ENCODE assay signal across 9 cellular contexts in the genomic region with DNA sequence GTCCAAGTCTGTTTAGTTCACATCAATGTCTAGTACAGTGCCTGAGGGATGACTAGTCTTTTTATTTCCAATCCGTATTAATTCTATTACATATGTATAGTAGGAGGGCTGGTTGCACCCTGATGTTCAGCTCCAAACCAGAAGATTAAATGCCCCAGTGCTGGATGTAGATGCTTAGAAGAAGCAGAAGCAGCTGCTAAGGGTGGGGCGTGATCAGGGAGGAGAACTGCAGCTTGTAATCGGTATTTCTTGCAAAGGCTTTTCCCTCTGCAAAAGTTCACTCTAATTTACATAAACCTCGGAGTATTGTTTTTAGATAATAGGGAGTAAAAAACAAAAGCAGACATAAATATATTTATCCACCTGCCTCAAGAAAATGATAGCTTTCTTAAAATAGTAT.
DNase-seq lines count a peak whose midpoint lies in the region; ATAC-seq and TF ChIP-seq lines count a peak whose summit lies in the region.
"Had no signal": no experiment of that assay in that cellular context is flagged by ENCODE, and none has a peak within 500 bp of the region (broad histone marks: within the 10 kb centered on the region; RNA-seq: fewer than 3 reads in every experiment).

No MANE protein-coding gene starts in this region.

- in situ Hi-C loops in ACHN (cut with HindIII; ENCODE audit: low pct_ligation_motif_present, low pct_unique_long_range_greater_than_20kb, low sequenced_read_pairs): no loop called here

- DNase-seq in activated naive CD4-positive, alpha-beta T cell treated with Interleukin-2 at 50 U/mL for 16 hours: peak; percentile 11
- DNase-seq in activated naive CD4-positive, alpha-beta T cell treated with anti-CD3 and anti-CD28 coated beads, Interleukin-2, amount 50 U/mL, for 16 hours: no peak
- peak; percentile 35 to 40 for DNase-seq in activated T-cell treated with anti-CD3 and anti-CD28 coated beads, Interleukin-2, amount 50 U/mL, for 48 hours
- no peak for DNase-seq in stomach
- DNase-seq in ACHN: no peak
- no peak for DNase-seq in stimulated activated CD4-positive, alpha-beta T cell treated with anti-CD3 and anti-CD28 coated beads, Interleukin-2, amount 100 ng/mL, for 48 hours
- DNase-seq in BE2C: no peak
- DNase-seq: stimulated activated CD4-positive, alpha-beta T cell treated with anti-CD3 and anti-CD28 coated beads, Interleukin-1b, Interleukin-23, amount 100 ng/mL, for 48 hours had no signal

- no peak for TF ChIP-seq POLR2A in stomach (IDR thresholded peaks at IDR 0.05)

- H3K27me3 ChIP-seq in stomach (no peaks in the 10 kb centered on the region), BE2C (no peaks in the 10 kb centered on the region)

- ATAC-seq in HG03095 (IDR thresholded peaks at IDR 0.05; ENCODE audit: unreplicated experiment): peak; percentile 24

- TF ChIP-seq CTCF in stomach (IDR thresholded peaks at IDR 0.05): no peak
- no peak for TF ChIP-seq CTCF in BE2C (IDR thresholded peaks at IDR 0.05; ENCODE audit: low read depth, low read length)

- no peaks in the 10 kb centered on the region for H3K36me3 ChIP-seq in stomach
- no peaks in the 10 kb centered on the region for H3K36me3 ChIP-seq in BE2C

- 63 to 79% (median 76%) methylated on average over 4 of the region's 4 CpGs for WGBS in stomach, 5 donors

- H3K4me3 ChIP-seq in stomach (no peak overlapping the region), BE2C (ENCODE audit: low read depth, low read length) (no peak overlapping the region)

- intact Hi-C loops in stomach (cut with DNase I; ENCODE audit: low total_unique reads): no loop called here

- H3K4me1 ChIP-seq in stomach: no peaks in the 10 kb centered on the region
- H3K4me1 ChIP-seq in BE2C: no peaks in the 10 kb centered on the region

- no peaks in the 10 kb centered on the region for H3K9me3 ChIP-seq in stomach
- no peaks in the 10 kb centered on the region for H3K9me3 ChIP-seq in BE2C

- peak overlapping the region in 3 of 5 donors; percentile 23 to 53 (median 38) for H3K27ac ChIP-seq in stomach

- no peak for TF ChIP-seq EP300 in stomach (IDR thresholded peaks at IDR 0.05)

Comparison
In these comparisons a context has a peak if more than half of its experiments do, and no peak if none do; other contexts are left out.
1. DNase-seq: peak in activated naive CD4-positive, alpha-beta T cell treated with Interleukin-2 at 50 U/mL for 16 hours (single experiment) and activated T-cell treated with anti-CD3 and anti-CD28 coated beads, Interleukin-2, amount 50 U/mL, for 48 hours (2 of 2); none in activated naive CD4-positive, alpha-beta T cell treated with anti-CD3 and anti-CD28 coated beads, Interleukin-2, amount 50 U/mL, for 16 hours (single experiment), stomach (single experiment), ACHN (single experiment), stimulated activated CD4-positive, alpha-beta T cell treated with anti-CD3 and anti-CD28 coated beads, Interleukin-2, amount 100 ng/mL, for 48 hours (0 of 2) and BE2C (single experiment).